8 cellular contexts compared by ENCODE assay signal in genomic region chr1:151009206-151009587, GRCh38. TPM values are rescaled to one million over a fixed set of nuclear protein-coding genes. Genes with fewer than 3 reads are reported as not detected.
DNase-seq lines count a peak whose midpoint lies in the region; ATAC-seq and TF ChIP-seq lines count a peak whose summit lies in the region.

No MANE protein-coding gene starts in this region.

- no peaks in the 10 kb centered on the region for H3K9me3 Mint-ChIP-seq in neural crest cell

- H3K9me3 ChIP-seq in BLaER1 treated with 17β-estradiol and CSF1 and Interleukin-3, amounts not matched to agents 10 nM and 100 nM (replicated peaks in 1 of 11) = no peaks in the 10 kb centered on the region
- H3K9me3 ChIP-seq in duodenal mucosa (ENCODE audit: control insufficient read depth in 1 of 2, low read length in 2 of 2) = no peaks in the 10 kb centered on the region

- TF ChIP-seq CTCF in NB4 (IDR thresholded peaks at IDR 0.05; ENCODE audit: low read depth, low read length) = no peak
- no peak for TF ChIP-seq CTCF in neural crest cell (conservative IDR thresholded peaks at IDR 0.05)

- H3K27ac Mint-ChIP-seq in neural crest cell (ENCODE audit: unreplicated experiment) = no peak overlapping the region

- no peaks in the 10 kb centered on the region for H3K27me3 ChIP-seq in BLaER1 treated with 17β-estradiol and CSF1 and Interleukin-3, amounts not matched to agents 10 nM and 100 nM
- H3K27me3 ChIP-seq in duodenal mucosa (ENCODE audit: control insufficient read depth in 1 of 2, insufficient read depth in 2 of 2, low read length in 2 of 2) = no peaks in the 10 kb centered on the region

- peaks cover 66% of the 10 kb centered on the region for H3K4me1 Mint-ChIP-seq in neural crest cell

- DNase-seq in NB4 (ENCODE audit: low read depth) (no peak), neural crest cell (ENCODE audit: low read depth, low spot score) (no peak), NCI-H2107 (lab: John Stamatoyannopoulos, UW) (no peak), NCI-H82 (lab: John Stamatoyannopoulos, UW) (no peak)

- H3K4me2 ChIP-seq in BLaER1 treated with 17β-estradiol and CSF1 and Interleukin-3, amounts not matched to agents 10 nM and 100 nM = peak overlapping the region; percentile 83 to 97 (median 94)

- TF ChIP-seq POLR2A in NB4 (IDR thresholded peaks at IDR 0.05; ENCODE audit: extremely low read depth, insufficient read length) = no peak

- H3K9ac ChIP-seq in BLaER1 treated with 17β-estradiol and CSF1 and Interleukin-3, amounts not matched to agents 10 nM and 100 nM = peak overlapping the region; percentile 73 to 87 (median 83)
- peak overlapping the region; percentile 92 for H3K9ac ChIP-seq in duodenal mucosa (ENCODE audit: low read depth in 1 of 2, low read length in 2 of 2)

- peak overlapping the region; percentile 68 to 90 (median 78); a peak in 19 of 22 replicates for H3K27ac ChIP-seq in BLaER1 treated with 17β-estradiol and CSF1 and Interleukin-3, amounts not matched to agents 10 nM and 100 nM
- peak overlapping the region; percentile 22 for H3K27ac ChIP-seq in duodenal mucosa (ENCODE audit: low read depth, low read length)

- peak overlapping the region; percentile 95 for H3K4me3 Mint-ChIP-seq in neural crest cell

- no peaks in the 10 kb centered on the region for H3K27me3 Mint-ChIP-seq in neural crest cell (ENCODE audit: low read depth)

- H3K4me3 ChIP-seq in BLaER1 treated with 17β-estradiol and CSF1 and Interleukin-3, amounts not matched to agents 10 nM and 100 nM = peak overlapping the region; percentile 68 to 83 (median 77)
- peak overlapping the region; percentile 92 for H3K4me3 ChIP-seq in NB4 (ENCODE audit: low read depth, low read length)
- H3K4me3 ChIP-seq in duodenal mucosa (ENCODE audit: low read depth in 1 of 2, low read length in 2 of 2) = peak overlapping the region; percentile 87 to 94

- no peaks in the 10 kb centered on the region for H3K36me3 Mint-ChIP-seq in neural crest cell (ENCODE audit: low read depth)

- ATAC-seq in GM19455 (IDR thresholded peaks at IDR 0.05; ENCODE audit: unreplicated experiment) (no peak), HG02840 (IDR thresholded peaks at IDR 0.05; ENCODE audit: low FRiP score, unreplicated experiment) (no peak)

- H3K36me3 ChIP-seq in BLaER1 treated with 17β-estradiol and CSF1 and Interleukin-3, amounts not matched to agents 10 nM and 100 nM = peaks cover 0 to 8% (median 0%) of the 10 kb centered on the region in 11 experiments; a peak in 2 of 22 replicates
- H3K36me3 ChIP-seq in duodenal mucosa (ENCODE audit: control insufficient read depth in 1 of 2, insufficient read depth in 2 of 2, low read length in 2 of 2) = peaks cover 0 to 3% of the 10 kb centered on the region in 2 donors

- peaks cover 83 to 93% (median 90%) of the 10 kb centered on the region in 10 experiments for H3K4me1 ChIP-seq in BLaER1 treated with 17β-estradiol and CSF1 and Interleukin-3, amounts not matched to agents 10 nM and 100 nM
- peaks cover 52 to 58% of the 10 kb centered on the region in 2 donors for H3K4me1 ChIP-seq in duodenal mucosa (ENCODE audit: control insufficient read depth in 1 of 2, insufficient read depth in 2 of 2, low read length in 2 of 2)

- H4K20me1 ChIP-seq in BLaER1 treated with 17β-estradiol and CSF1 and Interleukin-3, amounts not matched to agents 10 nM and 100 nM = peaks cover 0 to 7% (median 0%) of the 10 kb centered on the region in 11 experiments; a peak in 2 of 22 replicates

RNA-seq across cellular contexts. Expression of gene PRUNE1, which starts 0.9 kb away (rescaled TPM):
- 16.6 and 22.5 TPM in 2 replicates for total RNA-seq in neural crest cell

RNA-seq across cellular contexts. Expression of gene MINDY1, which starts 2.5 kb away (rescaled TPM):
- total RNA-seq in neural crest cell = 19.2 and 19.6 TPM in 2 replicates

RNA-seq across cellular contexts. Expression of gene ANXA9, which starts 27.1 kb away (rescaled TPM):
- not detected in 2 replicates for total RNA-seq in neural crest cell

RNA-seq across cellular contexts. Expression of gene BNIPL, which starts 27.2 kb away (rescaled TPM):
- total RNA-seq in neural crest cell = 0.79 and 1.1 TPM in 2 replicates

RNA-seq across cellular contexts. Expression of gene CERS2, which starts 34.6 kb away (rescaled TPM):
- 149 and 156 TPM in 2 replicates for total RNA-seq in neural crest cell
